8 cellular contexts compared by ENCODE assay signal in the genomic region with DNA sequence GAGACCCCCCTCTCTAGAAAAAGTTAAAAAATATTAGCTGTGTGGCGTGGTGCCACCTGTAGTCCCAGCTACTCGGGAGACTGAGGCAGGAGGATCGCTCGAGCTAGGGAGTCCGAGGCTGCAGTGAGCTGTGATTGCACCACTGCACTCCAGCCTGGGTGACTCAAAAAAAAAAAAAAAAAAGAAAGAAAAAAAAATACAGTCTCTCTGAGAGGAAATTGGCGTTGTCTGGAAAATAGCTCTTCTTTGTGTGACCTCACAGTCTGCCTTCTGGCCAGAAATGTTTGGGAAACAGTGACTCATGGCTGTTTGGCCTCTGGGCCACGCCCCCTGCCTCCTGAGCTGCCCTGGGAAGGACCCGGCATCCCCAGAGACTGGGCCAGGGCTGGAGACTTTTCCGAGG. TPM values are rescaled to one million over a fixed set of nuclear protein-coding genes. Genes with fewer than 3 reads are reported as not detected.
A peak's percentile ranks its signal among the peaks of the same experiment; 100 is the strongest.
DNase-seq lines count a peak whose midpoint lies in the region; ATAC-seq and TF ChIP-seq lines count a peak whose summit lies in the region.

No MANE protein-coding gene starts in this region.

- TF ChIP-seq CTCF in colonic mucosa (IDR thresholded peaks at IDR 0.05) (no peak), left lung (IDR thresholded peaks at IDR 0.05) (no peak), tibial artery (IDR thresholded peaks at IDR 0.05) (no peak)

- H3K4me3 ChIP-seq in colonic mucosa (no peak overlapping the region), left lung (no peak overlapping the region), tibial artery (peak overlapping the region; percentile 6 to 22)

- no peak overlapping the region for H3K27ac Mint-ChIP-seq in stimulated activated memory B cell treated with anti-CD40 and anti-IgM and Interleukin-4, amounts not matched to agents 10 μg/mL and 1 μg/mL and 100 μg/mL, for 72 hours

- no peaks in the 10 kb centered on the region for H3K9me3 ChIP-seq in colonic mucosa
- no peaks in the 10 kb centered on the region for H3K9me3 ChIP-seq in left lung
- H3K9me3 ChIP-seq in tibial artery, result no peaks in the 10 kb centered on the region

- no peaks in the 10 kb centered on the region for H3K36me3 ChIP-seq in colonic mucosa
- peaks cover 0 to 34% of the 10 kb centered on the region in 2 donors for H3K36me3 ChIP-seq in left lung
- peaks cover 0 to 30% (median 19%) of the 10 kb centered on the region in 3 donors for H3K36me3 ChIP-seq in tibial artery

- H3K36me3 Mint-ChIP-seq in stimulated activated memory B cell treated with anti-CD40 and anti-IgM and Interleukin-4, amounts not matched to agents 10 μg/mL and 1 μg/mL and 100 μg/mL, for 72 hours, result peaks cover 33% of the 10 kb centered on the region

- intact Hi-C loops in colonic mucosa (cut with DNase I) (no loop called here), left lung (cut with DNase I) (no loop called here), tibial artery (cut with DNase I; ENCODE audit: low total_unique reads) (no loop called here)

- no peaks in the 10 kb centered on the region for H3K4me1 Mint-ChIP-seq in stimulated activated memory B cell treated with anti-CD40 and anti-IgM and Interleukin-4, amounts not matched to agents 10 μg/mL and 1 μg/mL and 100 μg/mL, for 72 hours

- ATAC-seq in left lung (peak; percentile 97), HG03025 (IDR thresholded peaks at IDR 0.05; ENCODE audit: low FRiP score, unreplicated experiment) (no peak), HG02840 (IDR thresholded peaks at IDR 0.05; ENCODE audit: low FRiP score, unreplicated experiment) (no peak)
- no peak for ATAC-seq in stimulated activated memory B cell treated with anti-CD40 and anti-IgM and Interleukin-4, amounts not matched to agents 10 μg/mL and 1 μg/mL and 100 μg/mL, for 72 hours

- DNase-seq in DMS 273 treated with DMSO at 0.1 percent for 48 hours (lab: John Stamatoyannopoulos, UW) (peak; percentile 25), NCI-H2196 treated with DMSO at 0.1 percent for 48 hours (lab: John Stamatoyannopoulos, UW; ENCODE audit: unreplicated experiment) (peak; percentile 68), colonic mucosa (peak; percentile 86), left lung (peak; percentile 90 to 91), tibial artery (peak; percentile 98)

- H3K27ac ChIP-seq in colonic mucosa (peak overlapping the region; percentile 74), left lung (peak overlapping the region; percentile 87 to 92), tibial artery (peak overlapping the region; percentile 69 to 79)

- peak overlapping the region in 1 of 2 donors; percentile 40 for H3K9ac ChIP-seq in colonic mucosa (ENCODE audit: low read depth in 2 of 2, low read length in 2 of 2)

- no peaks in the 10 kb centered on the region for H3K27me3 ChIP-seq in colonic mucosa
- H3K27me3 ChIP-seq in left lung, result no peaks in the 10 kb centered on the region
- H3K27me3 ChIP-seq in tibial artery, result no peaks in the 10 kb centered on the region

- H3K4me1 ChIP-seq in colonic mucosa (peaks cover 4% of the 10 kb centered on the region), left lung (peaks cover 8 to 26% of the 10 kb centered on the region in 2 donors), tibial artery (peaks cover 0 to 19% (median 12%) of the 10 kb centered on the region in 4 donors)

- H3K9me3 Mint-ChIP-seq in stimulated activated memory B cell treated with anti-CD40 and anti-IgM and Interleukin-4, amounts not matched to agents 10 μg/mL and 1 μg/mL and 100 μg/mL, for 72 hours, result no peaks in the 10 kb centered on the region

- H3K4me3 Mint-ChIP-seq in stimulated activated memory B cell treated with anti-CD40 and anti-IgM and Interleukin-4, amounts not matched to agents 10 μg/mL and 1 μg/mL and 100 μg/mL, for 72 hours, result no peak overlapping the region

- H3K27me3 Mint-ChIP-seq in stimulated activated memory B cell treated with anti-CD40 and anti-IgM and Interleukin-4, amounts not matched to agents 10 μg/mL and 1 μg/mL and 100 μg/mL, for 72 hours, result no peaks in the 10 kb centered on the region

RNA-seq across cellular contexts. Expression of a gene that starts 10.7 kb away (rescaled TPM):
- total RNA-seq in colonic mucosa (10 to 100 TPM; 18.8 to 33.1 TPM), left lung (10 to 100 TPM; 46.5 to 54.6 TPM)

RNA-seq across cellular contexts. Expression of a gene that starts 21.0 kb away (rescaled TPM):
- total RNA-seq in colonic mucosa (100 to 1,000 TPM; 122 to 339 TPM), left lung (100 to 1,000 TPM; 121 to 163 TPM)

RNA-seq across cellular contexts. Expression of a gene that starts 33.7 kb away (rescaled TPM):
- total RNA-seq in colonic mucosa (100 to 1,000 TPM; 117 to 127 TPM), left lung (100 to 1,000 TPM in 1 of 2 donors, 10 to 100 TPM in 1; 91.6 to 116 TPM)

RNA-seq across cellular contexts. Expression of a gene that starts 59.9 kb away (rescaled TPM):
- total RNA-seq in colonic mucosa, result 1 to 10 TPM; 7.7 to 8.1 TPM
- total RNA-seq in left lung, result 10 to 100 TPM in 1 of 2 donors, 1 to 10 TPM in 1; 2.5 to 24.8 TPM

Comparison
In these comparisons a context has a peak if more than half of its experiments do, and no peak if none do; other contexts are left out.
1. DNase-seq: peak in every context shown above with its lines; median percentile 98 in tibial artery; 90 in left lung; 86 in colonic mucosa; 68 in NCI-H2196 treated with DMSO at 0.1 percent for 48 hours; 25 in DMS 273 treated with DMSO at 0.1 percent for 48 hours.
2. H3K4me3 ChIP-seq: peak in tibial artery (2 of 2); none in colonic mucosa (single experiment) and left lung (0 of 2).
3. Peak in every context shown above with its lines, with median percentiles within 50 percentile points of each other: H3K27ac ChIP-seq.